In genomic region chr3:14600856-14601610, GRCh38 we compare ENCODE assay signal across 25 cellular contexts.
"Had no signal": no experiment of that assay in that cellular context is flagged by ENCODE, and none has a peak within 500 bp of the region (broad histone marks: within the 10 kb centered on the region; RNA-seq: fewer than 3 reads in every experiment).

No MANE protein-coding gene starts in this region.

- H3K4me3 Mint-ChIP-seq: activated B cell treated with CpG ODN at 0.5 μM for 24 hours; activated CD4-positive, alpha-beta T cell treated with anti-CD3 and anti-CD28 coated beads, Interleukin-2, amount 10 ng/mL, durations not matched to agents 24 days and 14 days; activated CD8-positive, alpha-beta memory T cell treated with anti-CD3 and anti-CD28 coated beads, Interleukin-2, amount 10 ng/mL, durations not matched to agents 7 days and 5 days; activated naive CD4-positive, alpha-beta T cell treated with anti-CD3 and anti-CD28 coated beads for 36 hours; activated T-cell treated with anti-CD3 and anti-CD28 coated beads, Interleukin-2, amount 50 U/mL, for 4 hours; T-helper 2 cell treated with Interferon-gamma antibody and Interleukin-4, amounts not matched to agents 5 μg/mL and 100 μg/mL, for 36 hours had no signal

- H3K9me3 Mint-ChIP-seq: activated naive CD4-positive, alpha-beta T cell treated with anti-CD3 and anti-CD28 coated beads for 36 hours had no signal

- DNase-seq: activated B cell treated with CpG ODN at 0.5 μM for 24 hours; activated CD4-positive, alpha-beta T cell treated with anti-CD3 and anti-CD28 coated beads for 1 hour; activated CD4-positive, alpha-beta T cell treated with anti-CD3 and anti-CD28 coated beads, Interleukin-2, amount 10 ng/mL, durations not matched to agents 24 days and 14 days; activated CD4-positive, alpha-beta T cell treated with anti-CD3 and anti-CD28 coated beads, Interleukin-2, amount 50 U/mL, for 48 hours; activated CD8-positive, alpha-beta memory T cell treated with anti-CD3 and anti-CD28 coated beads, Interleukin-2, amount 10 ng/mL, durations not matched to agents 7 days and 5 days; activated effector memory CD4-positive, alpha-beta T cell treated with anti-CD3 and anti-CD28 coated beads, Interleukin-2, amount 50 U/mL, for 16 hours; activated naive CD4-positive, alpha-beta T cell treated with anti-CD3 and anti-CD28 coated beads for 36 hours; activated T-cell treated with anti-CD3 and anti-CD28 coated beads, Interleukin-2, amount 50 U/mL, for 4 hours; amygdala; Kasumi-1; KBM-7; NCI-H1105 treated with DMSO at 0.1 percent for 48 hours; NCI-H1436 treated with DMSO at 0.1 percent for 48 hours; NCI-H187; NCI-H2081; NCI-H510A treated with DMSO at 0.1 percent for 48 hours; NK-92 treated with Interleukin-12 subunit alpha and Interleukin-12 subunit beta, amount 100 ng/mL, for 24 hours; OCI-M1; RPMI8226; SW 1271 had no signal

- H3K4me1 Mint-ChIP-seq: activated B cell treated with CpG ODN at 0.5 μM for 24 hours had no signal

- ATAC-seq: activated CD8-positive, alpha-beta memory T cell treated with anti-CD3 and anti-CD28 coated beads, Interleukin-2, amount 10 ng/mL, durations not matched to agents 7 days and 5 days; activated T-cell treated with anti-CD3 and anti-CD28 coated beads, Interleukin-2, amount 50 U/mL, for 4 hours; Panc1; Right ventricle myocardium inferior had no signal

- H3K27ac ChIP-seq: SK-N-MC had no signal

- H3K27ac Mint-ChIP-seq: activated B cell treated with CpG ODN at 0.5 μM for 24 hours; activated CD4-positive, alpha-beta T cell treated with anti-CD3 and anti-CD28 coated beads, Interleukin-2, amount 10 ng/mL, durations not matched to agents 24 days and 14 days; activated CD8-positive, alpha-beta memory T cell treated with anti-CD3 and anti-CD28 coated beads, Interleukin-2, amount 10 ng/mL, durations not matched to agents 7 days and 5 days; activated naive CD4-positive, alpha-beta T cell treated with anti-CD3 and anti-CD28 coated beads for 36 hours; activated naive CD8-positive, alpha-beta T cell; T-helper 2 cell treated with Interferon-gamma antibody and Interleukin-4, amounts not matched to agents 5 μg/mL and 100 μg/mL, for 36 hours had no signal

- H3K4me3 ChIP-seq: SK-N-MC had no signal
